19 cellular contexts compared by ENCODE assay signal in genomic region chr4:139584784-139585183, GRCh38.
"Had no signal": no experiment of that assay in that cellular context is flagged by ENCODE, and none has a peak within 500 bp of the region (broad histone marks: within the 10 kb centered on the region; RNA-seq: fewer than 3 reads in every experiment).

No MANE protein-coding gene starts in this region.

- DNase-seq: activated CD4-positive, alpha-beta T cell treated with anti-CD3 and anti-CD28 coated beads, Interleukin-2, amount 10 ng/mL, durations not matched to agents 24 days and 14 days; activated CD4-positive, CD25-positive, alpha-beta regulatory T cell; activated CD8-positive, alpha-beta memory T cell treated with anti-CD3 and anti-CD28 coated beads, Interleukin-2, amount 50 U/mL, for 4 hours; activated effector memory CD4-positive, alpha-beta T cell treated with Interleukin-2 at 50 U/mL for 16 hours; activated naive CD4-positive, alpha-beta T cell treated with anti-CD3 and anti-CD28 coated beads, Interleukin-2, amount 10 ng/mL, durations not matched to agents 7 days and 5 days; activated naive CD8-positive, alpha-beta T cell treated with anti-CD3 and anti-CD28 coated beads, Interleukin-2, amount 50 U/mL, for 24 hours; activated T-cell treated with anti-CD3 and anti-CD28 coated beads, Interleukin-2, amount 50 U/mL, for 4 hours; effector memory CD8-positive, alpha-beta T cell; foreskin melanocyte; glutamatergic neuron; hippocampal formation; islet precursor cell; sigmoid colon; spleen; stimulated activated naive CD4-positive, alpha-beta T cell; T-cell; thyroid gland had no signal

- H3K27ac ChIP-seq: cardiac muscle cell, sigmoid colon, spleen, thyroid gland had no signal

- H3K4me3 ChIP-seq: cardiac muscle cell, lung, sigmoid colon, spleen, thyroid gland had no signal

- H3K9me3 ChIP-seq: sigmoid colon, spleen, thyroid gland had no signal

- ATAC-seq: activated naive CD8-positive, alpha-beta T cell treated with anti-CD3 and anti-CD28 coated beads, Interleukin-2, amount 50 U/mL, for 24 hours; activated T-cell treated with anti-CD3 and anti-CD28 coated beads, Interleukin-2, amount 50 U/mL, for 4 hours; effector memory CD8-positive, alpha-beta T cell; T-cell had no signal

- H3K4me1 ChIP-seq: sigmoid colon, spleen, thyroid gland had no signal

- H3K36me3 ChIP-seq: cardiac muscle cell, sigmoid colon, spleen, thyroid gland had no signal

- H3K27me3 ChIP-seq: cardiac muscle cell, sigmoid colon, spleen, thyroid gland had no signal
